ENCODE assay signal across 17 cellular contexts in the genomic region with DNA sequence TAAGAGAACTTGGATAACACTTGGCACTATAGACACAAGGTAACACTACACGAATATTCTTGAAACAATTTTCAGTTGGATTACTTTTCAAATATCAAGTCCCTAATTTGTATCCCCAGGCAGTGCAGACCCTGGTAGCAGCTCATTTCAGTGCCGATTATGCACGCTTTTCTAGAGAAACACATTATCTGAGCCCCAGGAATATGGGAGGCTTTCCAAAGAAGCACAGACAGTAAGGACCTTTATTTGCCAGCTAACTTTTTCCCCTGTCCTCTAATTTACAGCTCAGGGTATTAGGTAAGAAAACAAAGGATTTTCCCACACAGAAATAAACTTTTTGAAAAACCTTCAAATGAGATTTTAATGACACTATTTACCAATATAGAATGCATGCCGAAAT.
A peak's percentile ranks its signal among the peaks of the same experiment; 100 is the strongest.
DNase-seq lines count a peak whose midpoint lies in the region; ATAC-seq and TF ChIP-seq lines count a peak whose summit lies in the region.
"Had no signal": no experiment of that assay in that cellular context is flagged by ENCODE, and none has a peak within 500 bp of the region (broad histone marks: within the 10 kb centered on the region; RNA-seq: fewer than 3 reads in every experiment).

No MANE protein-coding gene starts in this region.

- no peak overlapping the region for H3K4me3 Mint-ChIP-seq in endodermal cell
- H3K4me3 Mint-ChIP-seq: CD8-positive, alpha-beta T cell; HFFc6 had no signal

- H3K36me3 Mint-ChIP-seq in endodermal cell (ENCODE audit: low read depth): no peaks in the 10 kb centered on the region
- H3K36me3 Mint-ChIP-seq: CD8-positive, alpha-beta T cell had no signal

- H4K20me1 ChIP-seq in Karpas-422 (ENCODE audit: insufficient read depth, low read depth, low read length): no peaks in the 10 kb centered on the region

- TF ChIP-seq CTCF in endodermal cell (conservative IDR thresholded peaks at IDR 0.05): no peak

- no peaks in the 10 kb centered on the region for H3K27me3 ChIP-seq in Karpas-422 (ENCODE audit: low read length)
- no peaks in the 10 kb centered on the region for H3K27me3 ChIP-seq in SJCRH30
- H3K27me3 ChIP-seq in endodermal cell (ENCODE audit: control insufficient read depth, insufficient read depth, low read length, poor library complexity, severe bottlenecking): no peaks in the 10 kb centered on the region
- H3K27me3 ChIP-seq: BE2C had no signal

- 66 to 88% methylated on average over 1 to 4 of the region's 4 CpGs for WGBS in endodermal cell (ENCODE audit: insufficient coverage in 1 of 2, insufficient read length in 1 of 2), 2 experiments

- H3K36me3 ChIP-seq in Karpas-422 (ENCODE audit: insufficient read depth, low read length): no peaks in the 10 kb centered on the region
- H3K36me3 ChIP-seq in SJCRH30: no peaks in the 10 kb centered on the region
- H3K36me3 ChIP-seq in endodermal cell (ENCODE audit: control insufficient read depth, insufficient read depth, low read length): no peaks in the 10 kb centered on the region
- H3K36me3 ChIP-seq: BE2C had no signal

- H3K79me2 ChIP-seq in Karpas-422 (ENCODE audit: low read length): no peaks in the 10 kb centered on the region

- H3K9me3 Mint-ChIP-seq in endodermal cell: no peaks in the 10 kb centered on the region
- H3K9me3 Mint-ChIP-seq: CD8-positive, alpha-beta T cell had no signal

- H3K9me2 ChIP-seq in Karpas-422 (replicated peaks; ENCODE audit: insufficient read depth, low read length): 0 out of 2 replicates have a peak, but pooled peaks cover 3% of the 10 kb centered on the region

- H2AFZ ChIP-seq in Karpas-422 (ENCODE audit: low read length): no peak overlapping the region

- H3K9ac ChIP-seq in Karpas-422 (ENCODE audit: low read length) (no peak overlapping the region), endodermal cell (ENCODE audit: extremely low read depth, low read length, poor library complexity, severe bottlenecking) (no peak overlapping the region)

- H3K4me1 ChIP-seq in Karpas-422 (ENCODE audit: low read length) (peaks cover 36% of the 10 kb centered on the region), SJCRH30 (peaks cover 26% of the 10 kb centered on the region), endodermal cell (ENCODE audit: control insufficient read depth, insufficient read depth, low read length) (peaks cover 5% of the 10 kb centered on the region)
- H3K4me1 ChIP-seq: BE2C had no signal

- H3K27me3 Mint-ChIP-seq in endodermal cell (ENCODE audit: insufficient read depth): no peaks in the 10 kb centered on the region

- no peak overlapping the region for H3K4me2 ChIP-seq in Karpas-422 (ENCODE audit: low read depth, low read length, poor library complexity, severe bottlenecking)

- no peak overlapping the region for H3K27ac Mint-ChIP-seq in endodermal cell
- H3K27ac Mint-ChIP-seq: CD8-positive, alpha-beta T cell; HFFc6 had no signal

- H3K4me3 ChIP-seq in Karpas-422 (ENCODE audit: low read length) (no peak overlapping the region), SJCRH30 (peak overlapping the region; percentile 3; the same call in 1 of the 2 replicates), endodermal cell (ENCODE audit: low read length) (no peak overlapping the region)

- peaks cover 13% of the 10 kb centered on the region for H3K4me1 Mint-ChIP-seq in endodermal cell

- peak overlapping the region; percentile 54 for H3K27ac ChIP-seq in Karpas-422 (ENCODE audit: low read length)
- peak overlapping the region; percentile 51 for H3K27ac ChIP-seq in SJCRH30
- peak overlapping the region; percentile 66 for H3K27ac ChIP-seq in endodermal cell (ENCODE audit: low read depth, low read length)

- ATAC-seq in HG02884 (IDR thresholded peaks at IDR 0.05; ENCODE audit: unreplicated experiment): no peak
- ATAC-seq: CD8-positive, alpha-beta T cell had no signal

- DNase-seq in Karpas-422: no peak
- peak in 1 of 2 experiments; percentile 42 for DNase-seq in SJCRH30
- no peak for DNase-seq in endodermal cell
- peak; percentile 70 for DNase-seq in pons (ENCODE audit: low spot score)
- no peak for DNase-seq in mucosa of gallbladder (ENCODE audit: low spot score)
- no peak for DNase-seq in NK-92 (lab: John Stamatoyannopoulos, UW; ENCODE audit: unreplicated experiment)
- DNase-seq: BE2C; CD8-positive, alpha-beta T cell; DND-41; HFFc6; KG1; NCI-H1092 treated with DMSO at 0.1 percent for 48 hours; NCI-H187; NCI-H2171; NCI-H524; NK-92 treated with Interleukin-12 subunit alpha and Interleukin-12 subunit beta, amount 100 ng/mL, for 24 hours had no signal

- H3K9me3 ChIP-seq in Karpas-422 (ENCODE audit: low read length): peaks cover 4% of the 10 kb centered on the region
- H3K9me3 ChIP-seq in SJCRH30 (replicated peaks): no peaks in the 10 kb centered on the region
- H3K9me3 ChIP-seq in endodermal cell (ENCODE audit: control insufficient read depth, low read length): no peaks in the 10 kb centered on the region
- H3K9me3 ChIP-seq: BE2C had no signal
